In genomic region chr17:81911969-81912368, GRCh38 we compare ENCODE assay signal across 8 cellular contexts. TPM values are rescaled to one million over a fixed set of nuclear protein-coding genes. Genes with fewer than 3 reads are reported as not detected.
DNase-seq lines count a peak whose midpoint lies in the region; ATAC-seq, FAIRE-seq and TF ChIP-seq lines count a peak whose summit lies in the region.

No MANE protein-coding gene starts in this region.

- peak overlapping the region; percentile 56 for H3K4me2 ChIP-seq in A549

- TF ChIP-seq POLR2A in A549 (IDR thresholded peaks at IDR 0.05; ENCODE audit: low read length) (no peak), body of pancreas (IDR thresholded peaks at IDR 0.05) (no peak)

- no peak overlapping the region; the same call in 2 of the 3 replicates for H3K4me3 ChIP-seq in A549
- peak overlapping the region; percentile 51; the same call in 1 of the 2 replicates for H3K4me3 ChIP-seq in HUES48 (ENCODE audit: low read depth, low read length)
- no peak overlapping the region for H3K4me3 ChIP-seq in body of pancreas
- H3K4me3 ChIP-seq in brain microvascular endothelial cell (ENCODE audit: low read depth, low read length): no peak overlapping the region

- 93% methylated on average over 19 of the region's 19 CpGs for WGBS in A549 (ENCODE audit: missing lambda C conversion rate)
- WGBS in body of pancreas, 2 donors: 70 to 75% methylated on average over 13 to 19 of the region's 19 CpGs

- no peaks in the 10 kb centered on the region for H3K27me3 Mint-ChIP-seq in natural killer cell (ENCODE audit: low read depth in 2 of 2)

- ATAC-seq in A549 (0 out of 6 replicates have a peak, but pooled peaks of 1 of the 2 experiments have one; percentile 0), body of pancreas (no peak), natural killer cell (no peak), HG03342 (IDR thresholded peaks at IDR 0.05; ENCODE audit: unreplicated experiment) (no peak)

- intact Hi-C loops in body of pancreas (cut with DNase I) (no loop called here), natural killer cell (cut with micrococcal nuclease) (no loop called here)

- H3K9ac ChIP-seq in HUES48 (ENCODE audit: low read depth, low read length): no peak overlapping the region

- no peak for TF ChIP-seq RAD21 in A549 (conservative IDR thresholded peaks at IDR 0.05 in 1 of 2, IDR thresholded peaks at IDR 0.05 in 1 of 2)

- POLR2A ChIA-PET in A549 (lab: Yijun Ruan, JAX): interaction anchor here (1.7 kb wide), 1 partner anchor 16 kb away, joined by 6 read pairs; the partner anchor contains the start of gene MAFG

- H3K36me3 Mint-ChIP-seq in natural killer cell: no peaks in the 10 kb centered on the region

- CTCF ChIA-PET in A549 (lab: Yijun Ruan, JAX): interaction anchor here (2.4 to 7.6 kb wide), 3 partner anchors 14 to 48 kb away, joined by 13 to 68 read pairs (median 16); partner anchors contain the start of gene MAFG

- in situ Hi-C loops in brain microvascular endothelial cell (cut with HindIII; ENCODE audit: low pct_ligation_motif_present, low sequenced_read_pairs): no loop called here

- DNase-seq in A549 (ENCODE audit: low read depth in 1 of 2, low spot score in 1 of 2): no peak
- DNase-seq in body of pancreas: no peak
- DNase-seq in natural killer cell: no peak
- DNase-seq in effector CD4-positive, alpha-beta T cell: no peak
- no peak for DNase-seq in retina
- no peak for DNase-seq in brain microvascular endothelial cell

- H3K27ac ChIP-seq in A549 (no peak overlapping the region), HUES48 (ENCODE audit: low read depth, low read length) (peak overlapping the region; percentile 35), body of pancreas (peak overlapping the region in 3 of 4 donors; percentile 56 to 72 (median 65)), brain microvascular endothelial cell (no peak overlapping the region)

- H3K4me1 ChIP-seq in A549 (peaks cover 20% of the 10 kb centered on the region), HUES48 (ENCODE audit: control insufficient read depth, insufficient read depth, low read length) (peaks cover 8% of the 10 kb centered on the region), body of pancreas (peaks cover 38% of the 10 kb centered on the region)

- no peaks in the 10 kb centered on the region for H3K9me3 ChIP-seq in A549
- no peaks in the 10 kb centered on the region for H3K9me3 ChIP-seq in HUES48 (ENCODE audit: control insufficient read depth, insufficient read depth, low read length)
- no peaks in the 10 kb centered on the region for H3K9me3 ChIP-seq in body of pancreas

- no peak for TF ChIP-seq EP300 in A549 (IDR thresholded peaks at IDR 0.05)

- FAIRE-seq in A549 (lab: Jason Lieb, UNC): no peak

- H3K27ac Mint-ChIP-seq in natural killer cell: peak overlapping the region in 1 of 2 donors; percentile 71

- no peaks in the 10 kb centered on the region for H3K27me3 ChIP-seq in HUES48 (ENCODE audit: control insufficient read depth, insufficient read depth, low read length)
- no peaks in the 10 kb centered on the region for H3K27me3 ChIP-seq in body of pancreas
- no peaks in the 10 kb centered on the region for H3K27me3 ChIP-seq in brain microvascular endothelial cell (replicated peaks)

- peak overlapping the region; percentile 72 for H3K4me3 Mint-ChIP-seq in natural killer cell

- H3K4me1 Mint-ChIP-seq in natural killer cell: peaks cover 15 to 35% of the 10 kb centered on the region in 2 donors

- TF ChIP-seq CTCF in A549 (IDR thresholded peaks at IDR 0.05): no peak
- no peak for TF ChIP-seq CTCF in body of pancreas (IDR thresholded peaks at IDR 0.05)
- no peak for TF ChIP-seq CTCF in natural killer cell (IDR thresholded peaks at IDR 0.05)
- TF ChIP-seq CTCF in brain microvascular endothelial cell (IDR thresholded peaks at IDR 0.05; ENCODE audit: low read depth, low read length, missing control alignments): no peak

- H3K36me3 ChIP-seq in HUES48 (ENCODE audit: control insufficient read depth, insufficient read depth, low read length): peaks cover 48% of the 10 kb centered on the region
- H3K36me3 ChIP-seq in body of pancreas (replicated peaks in 1 of 2; ENCODE audit: insufficient read depth in 1 of 2, low read depth in 2 of 2): peaks cover 6 to 16% of the 10 kb centered on the region in 2 donors
- H3K36me3 ChIP-seq in brain microvascular endothelial cell (replicated peaks): peaks cover 37% of the 10 kb centered on the region

- no peaks in the 10 kb centered on the region for H3K9me3 Mint-ChIP-seq in natural killer cell

TF ChIP-seq in A549, 52 proteins besides CTCF, POLR2A, EP300 and RAD21:
- TF ChIP-seq RCOR1 (IDR thresholded peaks at IDR 0.05; ENCODE audit: low read depth, low read length) (no peak), NPAS2 (CRISPR knock-in tag; IDR thresholded peaks at IDR 0.05; ENCODE audit: borderline replicate concordance) (no peak), ESRRA (IDR thresholded peaks at IDR 0.05; ENCODE audit: borderline replicate concordance, low read length) (no peak), ZFP36 (IDR thresholded peaks at IDR 0.05; ENCODE audit: borderline replicate concordance, partially characterized antibody) (no peak), JUNB (IDR thresholded peaks at IDR 0.05) (no peak), SREBF2 (IDR thresholded peaks at IDR 0.05) (no peak), RNF2 (IDR thresholded peaks at IDR 0.05; ENCODE audit: borderline replicate concordance, low read depth) (no peak), CBX8 (IDR thresholded peaks at IDR 0.05) (no peak), SMC3 (IDR thresholded peaks at IDR 0.05) (no peak), GATA3 (IDR thresholded peaks at IDR 0.05; ENCODE audit: borderline replicate concordance) (no peak), KDM5A (IDR thresholded peaks at IDR 0.05) (no peak), ZC3H11A (IDR thresholded peaks at IDR 0.05) (no peak), CBX2 (IDR thresholded peaks at IDR 0.05; ENCODE audit: borderline replicate concordance, low read depth) (no peak), HEYL (CRISPR knock-in tag; IDR thresholded peaks at IDR 0.05) (no peak), HOXB13 (CRISPR knock-in tag; IDR thresholded peaks at IDR 0.05; ENCODE audit: low read depth) (no peak), EHMT2 (IDR thresholded peaks at IDR 0.05; ENCODE audit: low read depth) (no peak)

RNA-seq across cellular contexts. Expression of gene PCYT2, which starts 0.8 kb away (rescaled TPM):
- 7.1 and 7.7 TPM in 2 replicates for polyA plus RNA-seq in A549 (2011; rRNA removed)
- polyA plus RNA-seq in A549 (2012; cell fraction: cytosol; rRNA removed): 16.6 and 20.5 TPM in 2 replicates
- 39.2 and 46.7 TPM in 2 replicates for polyA plus RNA-seq in A549 (2012; cell fraction: nucleus; rRNA removed)
- polyA plus RNA-seq in A549 (2017; fragmentation: RNase III; extraction: RNeasy Plus Mini Kit Qiagen cat#74134 plus additional on column Dnase treatment): 14.8 to 17.0 TPM (median 16.3 TPM) in 3 replicates
- polyA minus RNA-seq in A549 (2011; rRNA and poly(A)+ RNA removed): 12.4 and 13.8 TPM in 2 replicates
- total RNA-seq in body of pancreas: 10 to 100 TPM; 13.0 to 25.1 TPM
- 10 to 100 TPM; 30.6 to 34.4 (median 34.2) TPM for total RNA-seq in natural killer cell

RNA-seq across cellular contexts. Expression of gene SIRT7, which starts 6.0 kb away (rescaled TPM):
- polyA plus RNA-seq in A549 (2011; rRNA removed) (9.8 and 13.7 TPM in 2 replicates), A549 (2017; fragmentation: RNase III; extraction: RNeasy Plus Mini Kit Qiagen cat#74134 plus additional on column Dnase treatment) (34.0 to 35.2 TPM (median 34.8 TPM) in 3 replicates)
- 29.1 and 29.7 TPM in 2 replicates for polyA plus RNA-seq in A549 (2012; cell fraction: cytosol; rRNA removed)
- polyA plus RNA-seq in A549 (2012; cell fraction: nucleus; rRNA removed): 131 and 141 TPM in 2 replicates
- polyA minus RNA-seq in A549 (2011; rRNA and poly(A)+ RNA removed): 40.0 and 46.9 TPM in 2 replicates
- total RNA-seq in body of pancreas (10 to 100 TPM; 23.9 to 48.5 TPM), natural killer cell (100 to 1,000 TPM in 1 of 3 donors, 10 to 100 TPM in 2; 75.8 to 102 (median 94.9) TPM)

RNA-seq across cellular contexts. Expression of gene NPB, which starts 9.9 kb away (rescaled TPM):
- polyA plus RNA-seq in A549 (2011; rRNA removed) (0.34 and 0.41 TPM in 2 replicates), A549 (2017; fragmentation: RNase III; extraction: RNeasy Plus Mini Kit Qiagen cat#74134 plus additional on column Dnase treatment) (0.29 to 0.45 TPM (median 0.38 TPM) in 3 replicates)
- polyA plus RNA-seq in A549 (2012; cell fraction: cytosol; rRNA removed): 0.41 and 0.48 TPM in 2 replicates
- polyA plus RNA-seq in A549 (2012; cell fraction: nucleus; rRNA removed): 0.48 and 0.61 TPM in 2 replicates
- 0.78 and 1.1 TPM in 2 replicates for polyA minus RNA-seq in A549 (2011; rRNA and poly(A)+ RNA removed)
- total RNA-seq in body of pancreas (1 to 10 TPM in 1 of 2 donors, under 1 TPM in 1; 0.66 to 1.8 TPM), natural killer cell (under 1 TPM in 2 of 3 donors, not detected in 1; 0.18 to 0.31 TPM)

RNA-seq across cellular contexts. Expression of gene MAFG, which starts 15.6 kb away (rescaled TPM):
- polyA plus RNA-seq in A549 (2011; rRNA removed) (41.6 and 47.9 TPM in 2 replicates), A549 (2017; fragmentation: RNase III; extraction: RNeasy Plus Mini Kit Qiagen cat#74134 plus additional on column Dnase treatment) (49.8 to 57.9 TPM (median 52.4 TPM) in 3 replicates)
- polyA plus RNA-seq in A549 (2012; cell fraction: cytosol; rRNA removed): 55.5 and 60.4 TPM in 2 replicates
- polyA plus RNA-seq in A549 (2012; cell fraction: nucleus; rRNA removed): 194 and 235 TPM in 2 replicates
- 18.1 and 22.6 TPM in 2 replicates for polyA minus RNA-seq in A549 (2011; rRNA and poly(A)+ RNA removed)
- total RNA-seq in body of pancreas (10 to 100 TPM in 1 of 2 donors, 1 to 10 TPM in 1; 8.3 to 14.5 TPM), natural killer cell (10 to 100 TPM; 11.9 to 14.6 (median 13.2) TPM)

RNA-seq across cellular contexts. Expression of gene ANAPC11, which starts 20.4 kb away (rescaled TPM):
- polyA plus RNA-seq in A549 (2011; rRNA removed) (351 and 428 TPM in 2 replicates), A549 (2017; fragmentation: RNase III; extraction: RNeasy Plus Mini Kit Qiagen cat#74134 plus additional on column Dnase treatment) (352 to 382 TPM (median 377 TPM) in 3 replicates)
- 1,168 and 1,461 TPM in 2 replicates for polyA plus RNA-seq in A549 (2012; cell fraction: cytosol; rRNA removed)
- polyA plus RNA-seq in A549 (2012; cell fraction: nucleus; rRNA removed): 941 and 1,063 TPM in 2 replicates
- polyA minus RNA-seq in A549 (2011; rRNA and poly(A)+ RNA removed): 55.5 and 82.6 TPM in 2 replicates
- total RNA-seq in body of pancreas (100 to 1,000 TPM in 1 of 2 donors, 10 to 100 TPM in 1; 58.1 to 111 TPM), natural killer cell (10 to 100 TPM; 40.1 to 50.9 (median 41.5) TPM)

Comparison
In these comparisons a context has a peak if more than half of its experiments do, and no peak if none do; other contexts are left out.
1. H3K27ac ChIP-seq: peak in HUES48 (single experiment) and body of pancreas (3 of 4); none in A549 (0 of 2) and brain microvascular endothelial cell (single experiment).